8 cellular contexts compared by ENCODE assay signal in the genomic region with DNA sequence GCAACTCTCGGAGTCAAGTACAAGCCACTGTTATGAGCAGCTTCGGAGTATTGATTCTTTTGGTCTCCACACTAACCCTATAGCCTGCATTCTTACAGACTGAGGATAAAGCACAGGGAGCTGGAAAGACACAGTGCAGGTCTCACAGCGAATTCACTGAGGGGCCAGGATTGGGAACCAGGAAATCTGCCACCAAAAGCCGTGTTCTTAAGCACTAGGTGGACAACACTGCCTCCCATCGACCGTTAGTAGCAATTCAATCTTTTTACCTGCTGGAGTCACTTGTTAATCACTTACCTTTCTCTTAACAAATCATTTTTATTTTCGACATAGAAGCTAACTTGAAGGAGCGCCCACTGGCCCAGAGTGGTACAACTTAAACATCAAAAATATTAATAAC. TPM values are rescaled to one million over a fixed set of nuclear protein-coding genes. Genes with fewer than 3 reads are reported as not detected.
A peak's percentile ranks its signal among the peaks of the same experiment; 100 is the strongest.
DNase-seq lines count a peak whose midpoint lies in the region; ATAC-seq and TF ChIP-seq lines count a peak whose summit lies in the region.

No MANE protein-coding gene starts in this region.

- no peak overlapping the region for H3K27ac ChIP-seq in RWPE2 (ENCODE audit: poor library complexity, severe bottlenecking)

- TF ChIP-seq CTCF in Caco-2 (IDR thresholded peaks at IDR 0.05; ENCODE audit: insufficient read depth in 1 of 2, low read depth in 1 of 2, low read length in 1 of 2, severe bottlenecking in 1 of 2, unreplicated experiment in 1 of 2) (peak; percentile 32 to 43), RWPE2 (IDR thresholded peaks at IDR 0.05; ENCODE audit: poor library complexity, severe bottlenecking) (peak; percentile 37), fibroblast of villous mesenchyme (IDR thresholded peaks at IDR 0.05; ENCODE audit: insufficient read depth, low read depth, low read length) (peak; percentile 56)

- no peaks in the 10 kb centered on the region for H3K4me1 ChIP-seq in Caco-2
- no peaks in the 10 kb centered on the region for H3K4me1 ChIP-seq in RWPE2 (ENCODE audit: insufficient read depth, poor library complexity, severe bottlenecking)

- CTCF ChIA-PET in Caco-2 (lab: Charles Lee): interaction anchor here (0.6 to 0.8 kb wide), 2 partner anchors 29 to 82 kb away, joined by 5 to 11 read pairs; a partner anchor contains a TSS

- H3K27me3 Mint-ChIP-seq in Caco-2 (ENCODE audit: insufficient read depth, unreplicated experiment): peaks cover 2% of the 10 kb centered on the region
- H3K27me3 Mint-ChIP-seq in T-helper 2 cell treated with Interferon-gamma antibody and Interleukin-4, amounts not matched to agents 5 μg/mL and 100 μg/mL, for 36 hours (ENCODE audit: low read depth): no peaks in the 10 kb centered on the region

- H3K9me3 Mint-ChIP-seq in Caco-2 (ENCODE audit: unreplicated experiment): peaks cover 11% of the 10 kb centered on the region
- no peaks in the 10 kb centered on the region for H3K9me3 Mint-ChIP-seq in T-helper 2 cell treated with Interferon-gamma antibody and Interleukin-4, amounts not matched to agents 5 μg/mL and 100 μg/mL, for 36 hours

- H3K36me3 ChIP-seq in Caco-2 (ENCODE audit: control insufficient read depth, insufficient read depth, low read length): no peaks in the 10 kb centered on the region
- H3K36me3 ChIP-seq in H7 (replicated peaks; ENCODE audit: control insufficient read depth, insufficient read depth, low read length): no peaks in the 10 kb centered on the region
- no peaks in the 10 kb centered on the region for H3K36me3 ChIP-seq in RWPE2 (ENCODE audit: low read depth)

- H3K27ac Mint-ChIP-seq in Caco-2 (ENCODE audit: unreplicated experiment): no peak overlapping the region
- no peak overlapping the region for H3K27ac Mint-ChIP-seq in T-helper 2 cell treated with Interferon-gamma antibody and Interleukin-4, amounts not matched to agents 5 μg/mL and 100 μg/mL, for 36 hours

- no peak overlapping the region for H3K4me3 Mint-ChIP-seq in Caco-2 (ENCODE audit: unreplicated experiment)
- no peak overlapping the region for H3K4me3 Mint-ChIP-seq in T-helper 2 cell treated with Interferon-gamma antibody and Interleukin-4, amounts not matched to agents 5 μg/mL and 100 μg/mL, for 36 hours

- ATAC-seq in RWPE2 (ENCODE audit: low read depth) (no peak), GM19351 (IDR thresholded peaks at IDR 0.05; ENCODE audit: unreplicated experiment) (no peak), left cardiac atrium (no peak)

- POLR2A ChIA-PET in Caco-2 (lab: Charles Lee): no interaction called here

- BruUV-seq in Caco-2 (replicated peaks; lab: Mats Ljungman, UMichigan): no TSS peak

- H3K27me3 ChIP-seq in Caco-2 (replicated peaks; ENCODE audit: control insufficient read depth, insufficient read depth, low read length) (no peaks in the 10 kb centered on the region), H7 (ENCODE audit: control insufficient read depth, insufficient read depth, low read length) (peaks cover 2% of the 10 kb centered on the region), RWPE2 (ENCODE audit: insufficient read depth, poor library complexity, severe bottlenecking) (no peaks in the 10 kb centered on the region)

- no peaks in the 10 kb centered on the region for H3K4me1 Mint-ChIP-seq in Caco-2 (ENCODE audit: low read depth, unreplicated experiment)
- H3K4me1 Mint-ChIP-seq in T-helper 2 cell treated with Interferon-gamma antibody and Interleukin-4, amounts not matched to agents 5 μg/mL and 100 μg/mL, for 36 hours (ENCODE audit: low read depth): peaks cover 10% of the 10 kb centered on the region

- no peaks in the 10 kb centered on the region for H3K9me3 ChIP-seq in Caco-2
- H3K9me3 ChIP-seq in RWPE2 (ENCODE audit: severe bottlenecking): no peaks in the 10 kb centered on the region

- intact Hi-C loops in Caco-2 (cut with micrococcal nuclease; ENCODE audit: unreplicated experiment): no loop called here
- intact Hi-C loops in left cardiac atrium (cut with DNase I): no loop called here

- DNase-seq in Caco-2: peak in 1 of 2 experiments; percentile 32
- peak; percentile 81 for DNase-seq in H7
- DNase-seq in RWPE2 (ENCODE audit: low spot score): no peak
- DNase-seq in fibroblast of villous mesenchyme (ENCODE audit: low read depth): peak; percentile 42
- peak; percentile 37 for DNase-seq in superior temporal gyrus (ENCODE audit: extremely low spot score)
- no peak for DNase-seq in T-helper 2 cell treated with Interferon-gamma antibody and Interleukin-4, amounts not matched to agents 5 μg/mL and 100 μg/mL, for 36 hours (ENCODE audit: low spot score)
- no peak for DNase-seq in left cardiac atrium

- H3K36me3 Mint-ChIP-seq in Caco-2 (ENCODE audit: insufficient read depth, unreplicated experiment): no peaks in the 10 kb centered on the region
- H3K36me3 Mint-ChIP-seq in T-helper 2 cell treated with Interferon-gamma antibody and Interleukin-4, amounts not matched to agents 5 μg/mL and 100 μg/mL, for 36 hours (ENCODE audit: low read depth): no peaks in the 10 kb centered on the region

- no peak overlapping the region for H3K4me3 ChIP-seq in Caco-2 (ENCODE audit: low read depth, low read length)
- no peak overlapping the region for H3K4me3 ChIP-seq in H7 (ENCODE audit: insufficient read depth, low read depth, low read length)
- no peak overlapping the region for H3K4me3 ChIP-seq in RWPE2 (ENCODE audit: severe bottlenecking)
- no peak overlapping the region for H3K4me3 ChIP-seq in fibroblast of villous mesenchyme (ENCODE audit: low read depth, low read length)

RNA-seq across cellular contexts. Expression of a gene that starts 6.3 kb away (rescaled TPM):
- total RNA-seq in Caco-2 (2022) (not detected in 2 replicates), fibroblast of villous mesenchyme (not detected in 2 replicates), left cardiac atrium (not detected)
- total RNA-seq in H7 (2014; rRNA removed; shearing (Covaris generic)): not detected in 2 replicates

RNA-seq across cellular contexts. Expression of a gene that starts 20.3 kb away (rescaled TPM):
- total RNA-seq in Caco-2 (2022) (26.4 and 27.9 TPM in 2 replicates), fibroblast of villous mesenchyme (6.5 and 6.8 TPM in 2 replicates), left cardiac atrium (1 to 10 TPM; 3.8 to 4.2 TPM)
- 25.6 and 27.4 TPM in 2 replicates for total RNA-seq in H7 (2014; rRNA removed; shearing (Covaris generic))

RNA-seq across cellular contexts. Expression of a gene that starts 28.8 kb away (rescaled TPM):
- total RNA-seq in Caco-2 (2022) (not detected in 2 replicates), fibroblast of villous mesenchyme (not detected in 2 replicates), left cardiac atrium (not detected)
- total RNA-seq in H7 (2014; rRNA removed; shearing (Covaris generic)): 0.21 TPM in 1 of 2 replicates, not detected in the other

RNA-seq across cellular contexts. Expression of a gene that starts 36.6 kb away (rescaled TPM):
- total RNA-seq in Caco-2 (2022) (140 and 165 TPM in 2 replicates), fibroblast of villous mesenchyme (41.0 and 54.1 TPM in 2 replicates), left cardiac atrium (10 to 100 TPM; 51.3 to 54.2 TPM)
- total RNA-seq in H7 (2014; rRNA removed; shearing (Covaris generic)): 75.0 and 81.4 TPM in 2 replicates

RNA-seq across cellular contexts. Expression of a gene that starts 46.8 kb away (rescaled TPM):
- 126 and 140 TPM in 2 replicates for total RNA-seq in Caco-2 (2022)
- total RNA-seq in H7 (2014; rRNA removed; shearing (Covaris generic)): 208 and 225 TPM in 2 replicates
- total RNA-seq in fibroblast of villous mesenchyme: 77.3 and 81.2 TPM in 2 replicates
- 10 to 100 TPM; 78.1 to 87.5 TPM for total RNA-seq in left cardiac atrium

Comparison
In these comparisons a context has a peak if more than half of its experiments do, and no peak if none do; other contexts are left out.
1. DNase-seq: peak in H7 (single experiment), fibroblast of villous mesenchyme (single experiment) and superior temporal gyrus (single experiment); none in RWPE2 (single experiment), T-helper 2 cell treated with Interferon-gamma antibody and Interleukin-4, amounts not matched to agents 5 μg/mL and 100 μg/mL, for 36 hours (single experiment) and left cardiac atrium (single experiment).
2. Peak in every context shown above with its lines, with median percentiles within 50 percentile points of each other: CTCF ChIP-seq.